ENCODE assay signal across 27 cellular contexts in genomic region chr1:34650090-34650489, GRCh38.
"Had no signal": no experiment of that assay in that cellular context is flagged by ENCODE, and none has a peak within 500 bp of the region (broad histone marks: within the 10 kb centered on the region; RNA-seq: fewer than 3 reads in every experiment).

No MANE protein-coding gene starts in this region.

- H3K27ac Mint-ChIP-seq: dendritic cell treated with granulocyte-macrophage colony-stimulating factor and Interleukin-4, amounts not matched to agents 40 ng/mL and 50 ng/mL, for 4 days; effector memory CD8-positive, alpha-beta T cell; endodermal cell had no signal

- H3K27me3 ChIP-seq: colonic mucosa had no signal

- H3K36me3 ChIP-seq: colonic mucosa, esophagus muscularis mucosa, esophagus squamous epithelium, gastrocnemius medialis, gastroesophageal sphincter, heart right ventricle had no signal

- H3K4me3 Mint-ChIP-seq: dendritic cell treated with granulocyte-macrophage colony-stimulating factor and Interleukin-4, amounts not matched to agents 40 ng/mL and 50 ng/mL, for 4 days; effector memory CD8-positive, alpha-beta T cell; endodermal cell had no signal

- FAIRE-seq: colon, endometrium, endothelial cell of umbilical vein, frontal cortex had no signal

- ATAC-seq: effector memory CD8-positive, alpha-beta T cell; esophagus mucosa; foreskin keratinocyte; gastrocnemius medialis; gastroesophageal sphincter; heart right ventricle had no signal

- H3K27ac ChIP-seq: colonic mucosa, coronary artery, dorsolateral prefrontal cortex, epithelial cell of prostate, esophagus muscularis mucosa, esophagus squamous epithelium, foreskin keratinocyte, gastrocnemius medialis, gastroesophageal sphincter, heart right ventricle had no signal

- H3K4me1 ChIP-seq: colonic mucosa, esophagus muscularis mucosa, esophagus squamous epithelium, foreskin keratinocyte, gastrocnemius medialis, gastroesophageal sphincter, heart right ventricle had no signal

- H3K4me3 ChIP-seq: colonic mucosa, coronary artery, dorsolateral prefrontal cortex, esophagus muscularis mucosa, esophagus squamous epithelium, gastrocnemius medialis, gastroesophageal sphincter, heart right ventricle had no signal

- DNase-seq: colonic mucosa; cortex of kidney; dermis blood vessel endothelial cell; dorsolateral prefrontal cortex; effector CD4-positive, alpha-beta T cell; effector CD8-positive, alpha-beta T cell; effector memory CD4-positive, alpha-beta T cell; effector memory CD8-positive, alpha-beta T cell; endodermal cell; esophagus squamous epithelium; foreskin fibroblast; foreskin keratinocyte; foreskin melanocyte; gastrocnemius medialis; glutamatergic neuron; head of caudate nucleus; heart right ventricle had no signal

- H3K9me3 Mint-ChIP-seq: dendritic cell treated with granulocyte-macrophage colony-stimulating factor and Interleukin-4, amounts not matched to agents 40 ng/mL and 50 ng/mL, for 4 days; effector memory CD8-positive, alpha-beta T cell; endodermal cell had no signal

- H3K9me3 ChIP-seq: colonic mucosa, esophagus muscularis mucosa, esophagus squamous epithelium, gastrocnemius medialis, gastroesophageal sphincter, heart right ventricle had no signal
